Comparison of ENCODE assay signal across 22 cellular contexts in genomic region chr15:25611603-25612002, GRCh38.
A peak's percentile ranks its signal among the peaks of the same experiment; 100 is the strongest.
DNase-seq lines count a peak whose midpoint lies in the region; ATAC-seq and TF ChIP-seq lines count a peak whose summit lies in the region.
"Had no signal": no experiment of that assay in that cellular context is flagged by ENCODE, and none has a peak within 500 bp of the region (broad histone marks: within the 10 kb centered on the region; RNA-seq: fewer than 3 reads in every experiment).

No MANE protein-coding gene starts in this region.

- no peak overlapping the region for H2AFZ ChIP-seq in SK-N-SH (ENCODE audit: low read depth)

- no peak for TF ChIP-seq RAD21 in SK-N-SH (IDR thresholded peaks at IDR 0.05; ENCODE audit: low read length)

- H3K36me3 ChIP-seq in heart right ventricle (no peaks in the 10 kb centered on the region), psoas muscle (ENCODE audit: insufficient read depth in 1 of 2, low read depth in 1 of 2) (no peaks in the 10 kb centered on the region), SK-N-SH (replicated peaks in 1 of 2; ENCODE audit: control insufficient read depth in 1 of 2, insufficient read depth in 2 of 2, low read length in 1 of 2) (no peaks in the 10 kb centered on the region), adrenal gland (replicated peaks in 1 of 2) (no peaks in the 10 kb centered on the region)
- H3K36me3 ChIP-seq: BLaER1 treated with 17β-estradiol and CSF1 and Interleukin-3, amounts not matched to agents 10 nM and 100 nM; neural progenitor cell had no signal

- H3K9me2 ChIP-seq in SK-N-SH = no peaks in the 10 kb centered on the region

- TF ChIP-seq CTCF in heart right ventricle (IDR thresholded peaks at IDR 0.05) (no peak), psoas muscle (IDR thresholded peaks at IDR 0.05) (no peak), GM10266 (IDR thresholded peaks at IDR 0.05; ENCODE audit: control insufficient read depth, insufficient read depth, low read depth, missing control alignments) (no peak), SK-N-SH (IDR thresholded peaks at IDR 0.05) (no peak), adrenal gland (IDR thresholded peaks at IDR 0.05) (no peak)

- no peaks in the 10 kb centered on the region for H3F3A ChIP-seq in SK-N-SH (replicated peaks; ENCODE audit: insufficient read depth)

- no peaks in the 10 kb centered on the region for H3K79me2 ChIP-seq in SK-N-SH (ENCODE audit: insufficient read depth)

- H3K27me3 ChIP-seq in heart right ventricle (no peaks in the 10 kb centered on the region), psoas muscle (ENCODE audit: insufficient read depth in 3 of 3, low read length in 2 of 3) (no peaks in the 10 kb centered on the region), SK-N-SH (ENCODE audit: insufficient read depth) (no peaks in the 10 kb centered on the region), adrenal gland (no peaks in the 10 kb centered on the region)
- H3K27me3 ChIP-seq: BLaER1 treated with 17β-estradiol and CSF1 and Interleukin-3, amounts not matched to agents 10 nM and 100 nM; neural progenitor cell had no signal

- ATAC-seq in heart right ventricle (peak in 7 of 8 donors; percentile 42 to 82 (median 53)), psoas muscle (peak in 2 of 4 donors; percentile 38 to 50)
- ATAC-seq: A549; activated CD4-positive, CD25-positive, alpha-beta regulatory T cell treated with anti-CD3 and anti-CD28 coated beads, Interleukin-2, amount 50 U/mL, for 24 hours; stimulated activated naive CD8-positive, alpha-beta T cell treated with anti-CD3 and anti-CD28 coated beads, Interleukin-15, amount 100 ng/mL, for 72 hours had no signal

- POLR2A ChIA-PET in SK-N-SH (lab: Yijun Ruan, JAX) = no interaction called here

- 50 to 68% methylated on average over 4 of the region's 4 CpGs for WGBS in heart right ventricle, 2 donors
- WGBS in psoas muscle, 3 donors = 27 to 31% (median 27%) methylated on average over 4 of the region's 4 CpGs
- WGBS in SK-N-SH (ENCODE audit: low lambda C conversion rate) = 29% methylated on average over 3 of the region's 4 CpGs
- 61 to 68% (median 63%) methylated on average over 4 of the region's 4 CpGs for WGBS in adrenal gland, 4 donors

- H4K20me1 ChIP-seq in SK-N-SH (ENCODE audit: insufficient read depth) = no peaks in the 10 kb centered on the region
- H4K20me1 ChIP-seq: BLaER1 treated with 17β-estradiol and CSF1 and Interleukin-3, amounts not matched to agents 10 nM and 100 nM had no signal

- H3K4me1 ChIP-seq in heart right ventricle (no peaks in the 10 kb centered on the region), psoas muscle (no peaks in the 10 kb centered on the region), SK-N-SH (ENCODE audit: control insufficient read depth in 1 of 2, insufficient read depth in 2 of 2, low read depth in 1 of 2, low read length in 1 of 2) (no peaks in the 10 kb centered on the region), adrenal gland (replicated peaks in 1 of 2) (no peaks in the 10 kb centered on the region)
- H3K4me1 ChIP-seq: A549; BLaER1 treated with 17β-estradiol and CSF1 and Interleukin-3, amounts not matched to agents 10 nM and 100 nM had no signal

- no peak for TF ChIP-seq EP300 in SK-N-SH (IDR thresholded peaks at IDR 0.05; ENCODE audit: borderline replicate concordance in 1 of 2, low read depth in 1 of 2, low read length in 1 of 2)

- H3K4me3 ChIP-seq in heart right ventricle (no peak overlapping the region), psoas muscle (no peak overlapping the region), SK-N-SH (ENCODE audit: low read depth in 2 of 2, low read length in 1 of 2) (no peak overlapping the region), adrenal gland (no peak overlapping the region)
- H3K4me3 ChIP-seq: A549; BLaER1 treated with 17β-estradiol and CSF1 and Interleukin-3, amounts not matched to agents 10 nM and 100 nM; neural progenitor cell had no signal

- TF ChIP-seq POLR2A in adrenal gland (IDR thresholded peaks at IDR 0.05) = no peak

- peak overlapping the region; percentile 9 for H3K27ac ChIP-seq in angular gyrus (ENCODE audit: low read depth, low read length)
- no peak overlapping the region for H3K27ac ChIP-seq in heart right ventricle
- H3K27ac ChIP-seq in psoas muscle = no peak overlapping the region
- H3K27ac ChIP-seq in SK-N-SH (ENCODE audit: low read depth in 2 of 2, low read length in 1 of 2) = no peak overlapping the region
- H3K27ac ChIP-seq in adrenal gland = no peak overlapping the region
- H3K27ac ChIP-seq: A549; BLaER1 treated with 17β-estradiol and CSF1 and Interleukin-3, amounts not matched to agents 10 nM and 100 nM; KMS-11; neural progenitor cell had no signal

- intact Hi-C loops in heart right ventricle (cut with DNase I) (no loop called here), psoas muscle (cut with DNase I) (loop anchor here in 1 of 2 donors (10.0 kb wide), 1 partner anchor 47 kb away; no protein-coding TSS in a partner anchor), adrenal gland (cut with DNase I) (no loop called here)

- H3K9me3 ChIP-seq in heart right ventricle (no peaks in the 10 kb centered on the region), psoas muscle (no peaks in the 10 kb centered on the region), SK-N-SH (no peaks in the 10 kb centered on the region), adrenal gland (replicated peaks in 1 of 3) (no peaks in the 10 kb centered on the region)
- H3K9me3 ChIP-seq: A549; BLaER1 treated with 17β-estradiol and CSF1 and Interleukin-3, amounts not matched to agents 10 nM and 100 nM had no signal

- DNase-seq in Ammon's horn (ENCODE audit: low spot score) (peak; percentile 67), heart right ventricle (no peak), psoas muscle (peak; percentile 41 to 66), GM10266 (ENCODE audit: extremely low spot score) (no peak), SK-N-SH (no peak), adrenal gland (no peak), GM19238 (ENCODE audit: insufficient read length, low spot score) (no peak)
- DNase-seq: activated CD4-positive, alpha-beta memory T cell treated with anti-CD3 and anti-CD28 coated beads, Interleukin-2, amount 10 ng/mL, durations not matched to agents 7 days and 5 days; activated gamma-delta T cell; activated T-cell treated with anti-CD3 and anti-CD28 coated beads for 4 hours; Calu3; cortex of kidney; NCI-H524; stimulated activated naive CD8-positive, alpha-beta T cell treated with anti-CD3 and anti-CD28 coated beads, Interleukin-15, amount 100 ng/mL, for 72 hours; T1000; trophoblast cell had no signal

- no peak overlapping the region for H3K9ac ChIP-seq in SK-N-SH
- H3K9ac ChIP-seq: BLaER1 treated with 17β-estradiol and CSF1 and Interleukin-3, amounts not matched to agents 10 nM and 100 nM; KMS-11; neural progenitor cell had no signal

- CTCF ChIA-PET in SK-N-SH (lab: Yijun Ruan, JAX) = no interaction called here

- H3K4me2 ChIP-seq in SK-N-SH = no peak overlapping the region
- H3K4me2 ChIP-seq: A549; BLaER1 treated with 17β-estradiol and CSF1 and Interleukin-3, amounts not matched to agents 10 nM and 100 nM; KMS-11; neural progenitor cell had no signal

TF ChIP-seq in SK-N-SH, 30 proteins besides CTCF, POLR2A, EP300 and RAD21:
- TF ChIP-seq RFX5 (IDR thresholded peaks at IDR 0.05; ENCODE audit: low read length) = no peak
- TF ChIP-seq SMC3 (IDR thresholded peaks at IDR 0.05; ENCODE audit: low read depth, low read length) = no peak
- no peak for TF ChIP-seq MXI1 (IDR thresholded peaks at IDR 0.05; ENCODE audit: low read depth, low read length)
- no peak for TF ChIP-seq MEF2A (IDR thresholded peaks at IDR 0.05; ENCODE audit: borderline replicate concordance, low read depth)
- TF ChIP-seq JUND (IDR thresholded peaks at IDR 0.05) = no peak
- no peak for TF ChIP-seq PBX3 (IDR thresholded peaks at IDR 0.05)
- TF ChIP-seq RXRA (IDR thresholded peaks at IDR 0.05; ENCODE audit: borderline replicate concordance, low read depth) = no peak
- TF ChIP-seq CHD2 (IDR thresholded peaks at IDR 0.05; ENCODE audit: low read length, partially characterized antibody) = no peak
- no peak for TF ChIP-seq NRF1 (IDR thresholded peaks at IDR 0.05; ENCODE audit: low read depth, low read length)
- TF ChIP-seq SIN3A (IDR thresholded peaks at IDR 0.05; ENCODE audit: borderline replicate concordance, low read depth, low read length) = no peak
- no peak for TF ChIP-seq NFIC (IDR thresholded peaks at IDR 0.05; ENCODE audit: borderline replicate concordance)
- TF ChIP-seq IRF3 (IDR thresholded peaks at IDR 0.05; ENCODE audit: low read depth, low read length) = no peak

Comparison
In these comparisons a context has a peak if more than half of its experiments do, and no peak if none do; other contexts are left out.
1. DNase-seq: peak in Ammon's horn (single experiment) and psoas muscle (2 of 2); none in heart right ventricle (0 of 2), GM10266 (single experiment), SK-N-SH (single experiment), adrenal gland (0 of 7) and GM19238 (single experiment).